Comparison of ENCODE assay signal across 11 cellular contexts in the genomic region with DNA sequence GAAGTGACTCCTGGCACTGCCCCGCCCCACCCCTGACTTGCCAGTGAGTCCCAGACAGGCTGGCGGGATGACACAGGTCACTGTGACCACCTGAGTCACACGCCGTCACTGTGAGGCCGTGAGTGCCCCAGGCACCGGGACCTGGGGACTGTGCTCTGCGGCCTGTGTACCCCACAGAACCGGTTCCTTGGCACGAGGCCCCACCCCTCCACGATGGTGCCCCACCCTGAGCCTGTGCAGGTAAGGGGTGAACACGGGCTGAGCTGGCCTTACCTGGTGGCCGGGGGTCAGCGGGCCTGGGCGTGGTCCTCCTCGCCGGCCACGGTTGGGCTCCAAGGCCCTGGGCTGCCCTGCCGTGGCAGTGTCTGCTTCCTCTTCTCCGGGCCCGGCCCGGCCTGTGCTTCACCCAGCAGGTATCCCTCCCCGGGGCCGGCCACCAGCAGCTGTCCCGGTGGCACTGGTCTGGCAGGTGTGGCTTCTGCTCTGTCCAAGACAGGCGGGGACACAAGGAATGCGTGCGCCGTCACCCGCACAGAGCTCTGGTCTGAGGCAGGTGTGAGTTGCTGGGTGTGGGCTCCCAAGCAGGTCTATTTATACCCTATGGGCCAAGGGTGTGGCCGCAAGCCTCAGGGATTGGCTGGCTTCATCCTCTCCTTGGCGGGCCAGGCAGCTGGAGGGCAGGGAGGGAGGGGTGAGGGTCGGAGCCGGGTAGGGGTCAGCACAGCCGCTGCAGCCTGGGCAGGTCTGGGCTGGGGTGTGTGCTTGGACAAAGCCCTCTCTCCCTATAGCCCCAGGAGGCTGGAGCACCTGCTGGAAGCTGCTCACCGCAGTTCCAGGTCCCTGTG. TPM values are rescaled to one million over a fixed set of nuclear protein-coding genes. Genes with fewer than 3 reads are reported as not detected.
A peak's percentile ranks its signal among the peaks of the same experiment; 100 is the strongest.
DNase-seq lines count a peak whose midpoint lies in the region; ATAC-seq and TF ChIP-seq lines count a peak whose summit lies in the region.
"Had no signal": no experiment of that assay in that cellular context is flagged by ENCODE, and none has a peak within 500 bp of the region (broad histone marks: within the 10 kb centered on the region; RNA-seq: fewer than 3 reads in every experiment).

A gene (minus strand): TSS at position 564 of the 845 bp plus-strand sequence. CDS start 1,740 bp downstream, outside the sequence.

- no peaks in the 10 kb centered on the region for H3K79me2 ChIP-seq in mammary epithelial cell (ENCODE audit: insufficient read depth, low read length)

- peaks cover 3% of the 10 kb centered on the region for H3K4me1 Mint-ChIP-seq in progenitor cell of endocrine pancreas (ENCODE audit: low read depth)

- peaks cover 24% of the 10 kb centered on the region for H3K4me1 ChIP-seq in mammary epithelial cell (ENCODE audit: insufficient read depth, low read length)

- CTCF ChIA-PET in mammary epithelial cell (lab: Charles Lee; ENCODE audit: low non-redundant PET), result no interaction called here

- H2AFZ ChIP-seq in mammary epithelial cell (ENCODE audit: low read depth, low read length), result no peak within 1 kb of the TSS

- no peaks in the 10 kb centered on the region for H3K9me3 Mint-ChIP-seq in progenitor cell of endocrine pancreas (ENCODE audit: low read depth)
- H3K9me3 Mint-ChIP-seq: T-helper 1 cell treated with Interleukin-12 subunit alpha and Interleukin-12 subunit beta and Interleukin-4 antibody, amounts not matched to agents 30 μg/mL and 1 μg/mL, for 36 hours had no signal

- H3K36me3 Mint-ChIP-seq in progenitor cell of endocrine pancreas (ENCODE audit: insufficient read depth), result no peaks in the 10 kb centered on the region

- H3K4me2 ChIP-seq in mammary epithelial cell (ENCODE audit: insufficient read depth, low read depth, low read length), result peak within 1 kb of the TSS; percentile 72

- BruUV-seq in mammary epithelial cell (replicated peaks; lab: Mats Ljungman, UMichigan), result no TSS peak

- in situ Hi-C loops in mammary epithelial cell (cut with MboI; ENCODE audit: low sequenced_read_pairs in 2 of 2), result no loop called here

- H4K20me1 ChIP-seq in mammary epithelial cell (ENCODE audit: insufficient read depth, low read length), result no peaks in the 10 kb centered on the region

- DNase-seq in DMS153 (lab: John Stamatoyannopoulos, UW) (peak; percentile 74), LoVo (ENCODE audit: low spot score) (peak; percentile 89), mammary epithelial cell (peak; percentile 56), myocyte (ENCODE audit: low read depth) (peak; percentile 87), GM19238 (ENCODE audit: insufficient read length, low spot score) (no peak), progenitor cell of endocrine pancreas (ENCODE audit: low spot score, unreplicated experiment) (no peak)
- DNase-seq in central memory CD4-positive, alpha-beta T cell, result no peak
- DNase-seq: kidney glomerular epithelial cell had no signal

- no peak for ATAC-seq in HG03039 (IDR thresholded peaks at IDR 0.05; ENCODE audit: unreplicated experiment)
- ATAC-seq: sciatic nerve had no signal

- H3K27ac Mint-ChIP-seq in progenitor cell of endocrine pancreas, result no peak within 1 kb of the TSS
- H3K27ac Mint-ChIP-seq: T-helper 1 cell treated with Interleukin-12 subunit alpha and Interleukin-12 subunit beta and Interleukin-4 antibody, amounts not matched to agents 30 μg/mL and 1 μg/mL, for 36 hours had no signal

- TF ChIP-seq CTCF in mammary epithelial cell (conservative IDR thresholded peaks at IDR 0.05 in 1 of 2, IDR thresholded peaks at IDR 0.05 in 1 of 2; ENCODE audit: extremely low read depth in 1 of 2, insufficient read depth in 1 of 2, low read depth in 1 of 2, low read length in 2 of 2) (no peak), progenitor cell of endocrine pancreas (IDR thresholded peaks at IDR 0.05; ENCODE audit: unreplicated experiment) (no peak)

- no peaks in the 10 kb centered on the region for H3K27me3 ChIP-seq in mammary epithelial cell (ENCODE audit: insufficient read depth, low read length)

- H3K4me3 ChIP-seq in mammary epithelial cell (replicated peaks in 1 of 3; ENCODE audit: insufficient read depth in 1 of 3, low read depth in 2 of 3, low read length in 3 of 3), result no peak within 1 kb of the TSS

- dilution Hi-C loops in mammary epithelial cell (cut with HindIII; ENCODE audit: low sequenced_read_pairs), result no loop called here

- H3K9ac ChIP-seq in mammary epithelial cell (ENCODE audit: insufficient read depth, low read length), result no peak within 1 kb of the TSS

- H3K27me3 Mint-ChIP-seq in progenitor cell of endocrine pancreas, result peaks cover 6% of the 10 kb centered on the region

- H3K36me3 ChIP-seq in mammary epithelial cell (ENCODE audit: insufficient read depth, low read length), result no peaks in the 10 kb centered on the region

- intact Hi-C loops in mammary epithelial cell (cut with micrococcal nuclease), result no loop called here

- 17% methylated on average over 19 of the region's 35 CpGs for WGBS in mammary epithelial cell (ENCODE audit: low coverage, missing lambda C conversion rate)

- no peak within 1 kb of the TSS for H3K27ac ChIP-seq in mammary epithelial cell (ENCODE audit: insufficient read depth, low read depth, low read length)

- no peak within 1 kb of the TSS for H3K4me3 Mint-ChIP-seq in progenitor cell of endocrine pancreas (ENCODE audit: low read depth)
- H3K4me3 Mint-ChIP-seq: T-helper 1 cell treated with Interleukin-12 subunit alpha and Interleukin-12 subunit beta and Interleukin-4 antibody, amounts not matched to agents 30 μg/mL and 1 μg/mL, for 36 hours had no signal

- no peaks in the 10 kb centered on the region for H3K9me3 ChIP-seq in mammary epithelial cell (replicated peaks; ENCODE audit: insufficient read depth, low read length)

RNA-seq across cellular contexts. Expression of the gene that starts here (rescaled TPM):
- total RNA-seq in mammary epithelial cell, result under 1 TPM in 1 of 2 donors, not detected in 1; 0.17 TPM
- 0.06 TPM for polyA plus RNA-seq in mammary epithelial cell
- not detected for polyA minus RNA-seq in mammary epithelial cell
- total RNA-seq in myocyte, result 0.05 and 0.83 TPM in 2 replicates
- polyA plus RNA-seq in myocyte (2012), result not detected
- total RNA-seq in progenitor cell of endocrine pancreas, result not detected in 2 replicates
- total RNA-seq: sciatic nerve had no signal

Comparison
In these comparisons a context has a peak if more than half of its experiments do, and no peak if none do; other contexts are left out.
1. Peak in DNase-seq and H3K4me2 ChIP-seq in mammary epithelial cell; RNA of the gene not detected or under 1 TPM.
2. Peak in DNase-seq in myocyte; RNA of the gene not detected or under 1 TPM.
3. DNase-seq: peak in DMS153 (single experiment) and LoVo (single experiment); none in central memory CD4-positive, alpha-beta T cell (single experiment), GM19238 (single experiment) and progenitor cell of endocrine pancreas (single experiment).